8 cellular contexts compared by ENCODE assay signal in genomic region chr11:67583319-67584204, GRCh38. TPM values are rescaled to one million over a fixed set of nuclear protein-coding genes. Genes with fewer than 3 reads are reported as not detected.
DNase-seq lines count a peak whose midpoint lies in the region; ATAC-seq, FAIRE-seq and TF ChIP-seq lines count a peak whose summit lies in the region.

GSTP1 (plus strand) TSS chr11:67583812; CDS start chr11:67583844, 32 bp downstream.

- H3K27ac ChIP-seq in SK-N-MC (peak within 1 kb of the TSS; percentile 84), osteoblast (ENCODE audit: low read depth, low read length) (peak within 1 kb of the TSS; percentile 72), temporal lobe (ENCODE audit: low read depth, low read length) (peak within 1 kb of the TSS; percentile 87)

- peaks cover 47% of the 10 kb centered on the region for H3K4me1 Mint-ChIP-seq in activated naive CD4-positive, alpha-beta T cell treated with anti-CD3 and anti-CD28 coated beads for 36 hours (ENCODE audit: low read depth)

- peaks cover 35% of the 10 kb centered on the region for H3K36me3 ChIP-seq in SK-N-MC (ENCODE audit: insufficient read depth, low read length)
- H3K36me3 ChIP-seq in osteoblast (ENCODE audit: insufficient read depth, low read length) = peaks cover 22% of the 10 kb centered on the region

- H3K4me1 ChIP-seq in osteoblast (ENCODE audit: insufficient read depth, low read length) = peaks cover 8% of the 10 kb centered on the region

- H3K27me3 Mint-ChIP-seq in activated naive CD4-positive, alpha-beta T cell treated with anti-CD3 and anti-CD28 coated beads for 36 hours (ENCODE audit: low read depth) = peaks cover 3% of the 10 kb centered on the region

- peaks cover 26% of the 10 kb centered on the region for H3K36me3 Mint-ChIP-seq in activated naive CD4-positive, alpha-beta T cell treated with anti-CD3 and anti-CD28 coated beads for 36 hours (ENCODE audit: low read depth)

- H3K4me2 ChIP-seq in osteoblast (ENCODE audit: insufficient read depth, low read length) = peak within 1 kb of the TSS; percentile 89

- intact Hi-C loops in activated naive CD4-positive, alpha-beta T cell treated with anti-CD3 and anti-CD28 coated beads for 36 hours (cut with micrococcal nuclease) = loop anchor here (1.0 to 5.0 kb wide), 5 partner anchors 23 to 231 kb away; partner anchors contain the start of genes CDK2AP2, NDUFV1 and POLD4

- FAIRE-seq in HTR-8/SVneo (lab: Jason Lieb, UNC) = peak; percentile 86

- CTCF ChIA-PET in activated naive CD4-positive, alpha-beta T cell treated with anti-CD3 and anti-CD28 coated beads for 36 hours (lab: Charles Lee) = interaction anchor here (0.8 to 2.4 kb wide), 8 partner anchors 9 to 231 kb away, joined by 3 to 8 read pairs (median 4); partner anchors contain the start of gene POLD4

- peak within 1 kb of the TSS; percentile 94 for H3K4me3 Mint-ChIP-seq in activated naive CD4-positive, alpha-beta T cell treated with anti-CD3 and anti-CD28 coated beads for 36 hours

- H3K9ac ChIP-seq in SK-N-MC (ENCODE audit: insufficient read length) = peak within 1 kb of the TSS; percentile 92

- ATAC-seq in GM19455 (IDR thresholded peaks at IDR 0.05; ENCODE audit: unreplicated experiment) = peak; percentile 56

- H3K4me3 ChIP-seq in SK-N-MC (peak within 1 kb of the TSS; percentile 91), osteoblast (ENCODE audit: insufficient read depth, low read length) (peak within 1 kb of the TSS; percentile 88)

- peak within 1 kb of the TSS; percentile 85 for H2AFZ ChIP-seq in osteoblast (ENCODE audit: low read length)

- DNase-seq in COLO829 (ENCODE audit: low spot score) (peak; percentile 67), HTR-8/SVneo (ENCODE audit: insufficient read length, low spot score) (peak; percentile 95), SK-N-MC (ENCODE audit: low read depth, low spot score) (no peak), glomerular endothelial cell (ENCODE audit: extremely low read depth, low read depth, low spot score) (no peak), osteoblast (ENCODE audit: insufficient read length, low spot score, missing footprints) (peak; percentile 98)
- peak; percentile 81 for DNase-seq in activated naive CD4-positive, alpha-beta T cell treated with anti-CD3 and anti-CD28 coated beads for 36 hours

- peak; percentile 50 for TF ChIP-seq CTCF in osteoblast (IDR thresholded peaks at IDR 0.05; ENCODE audit: extremely low read depth, low read depth, low read length)

- H3K79me2 ChIP-seq in osteoblast (ENCODE audit: insufficient read depth, low read length) = peaks cover 22% of the 10 kb centered on the region

- H3K9me3 Mint-ChIP-seq in activated naive CD4-positive, alpha-beta T cell treated with anti-CD3 and anti-CD28 coated beads for 36 hours = peaks cover 6% of the 10 kb centered on the region

- peaks cover 13% of the 10 kb centered on the region for H4K20me1 ChIP-seq in osteoblast (ENCODE audit: insufficient read depth, low read length)

- peaks cover 28% of the 10 kb centered on the region for H3K27me3 ChIP-seq in osteoblast (ENCODE audit: insufficient read depth, low read length)

- H3K9me3 ChIP-seq in SK-N-MC (ENCODE audit: low read depth, low read length) = no peaks in the 10 kb centered on the region
- no peaks in the 10 kb centered on the region for H3K9me3 ChIP-seq in osteoblast (ENCODE audit: low read depth, low read length)

- H3K27ac Mint-ChIP-seq in activated naive CD4-positive, alpha-beta T cell treated with anti-CD3 and anti-CD28 coated beads for 36 hours = peak within 1 kb of the TSS; percentile 85

RNA-seq across cellular contexts. Expression of gene GSTP1, which starts in this region (rescaled TPM):
- total RNA-seq in activated naive CD4-positive, alpha-beta T cell treated with anti-CD3 and anti-CD28 coated beads for 36 hours = 100 to 1,000 TPM; 398 to 403 TPM
- total RNA-seq in glomerular endothelial cell = 1,181 and 1,195 TPM in 2 replicates
- 361 and 465 TPM in 2 replicates for total RNA-seq in osteoblast
- 127 TPM for total RNA-seq in temporal lobe

Comparison
In these comparisons a context has a peak if more than half of its experiments do, and no peak if none do; other contexts are left out.
1. DNase-seq: peak in COLO829 (single experiment), HTR-8/SVneo (single experiment), activated naive CD4-positive, alpha-beta T cell treated with anti-CD3 and anti-CD28 coated beads for 36 hours (single experiment) and osteoblast (single experiment); none in SK-N-MC (single experiment) and glomerular endothelial cell (single experiment).
2. Peak in every context shown above with its lines, with median percentiles within 50 percentile points of each other: H3K27ac ChIP-seq.